8 cellular contexts compared by ENCODE assay signal in genomic region chr17:1455748-1456599, GRCh38. TPM values are rescaled to one million over a fixed set of nuclear protein-coding genes. Genes with fewer than 3 reads are reported as not detected.
A peak's percentile ranks its signal among the peaks of the same experiment; 100 is the strongest.
DNase-seq lines count a peak whose midpoint lies in the region; ATAC-seq and TF ChIP-seq lines count a peak whose summit lies in the region.

Gene CRK, minus strand, starts transcription at chr17:1456232. Its CDS starts 115 bp downstream, at chr17:1456117.

- H3K36me3 ChIP-seq in right lobe of liver = no peaks in the 10 kb centered on the region

- H3K9me3 Mint-ChIP-seq in activated CD4-positive, alpha-beta memory T cell treated with anti-CD3 and anti-CD28 coated beads, Interleukin-2, amount 10 ng/mL, durations not matched to agents 7 days and 5 days = no peaks in the 10 kb centered on the region

- WGBS in right lobe of liver (ENCODE audit: insufficient coverage, low coverage, low lambda C conversion rate, missing lambda C conversion rate) = 0% methylated on average over 9 of the region's 97 CpGs

- peaks cover 51% of the 10 kb centered on the region for H3K4me1 Mint-ChIP-seq in activated CD4-positive, alpha-beta memory T cell treated with anti-CD3 and anti-CD28 coated beads, Interleukin-2, amount 10 ng/mL, durations not matched to agents 7 days and 5 days

- POLR2A ChIA-PET in activated CD4-positive, alpha-beta memory T cell treated with anti-CD3 and anti-CD28 coated beads, Interleukin-2, amount 10 ng/mL, durations not matched to agents 7 days and 5 days (lab: Charles Lee) = interaction anchor here (0.9 to 2.4 kb wide), 16 partner anchors 19 to 107 kb away, joined by 3 to 10 read pairs (median 3); partner anchors contain the start of genes INPP5K, MYO1C, PITPNA and YWHAE

- CTCF ChIA-PET in activated CD4-positive, alpha-beta memory T cell treated with anti-CD3 and anti-CD28 coated beads, Interleukin-2, amount 10 ng/mL, durations not matched to agents 7 days and 5 days (lab: Charles Lee) = interaction anchor here (0.7 to 0.9 kb wide), 2 partner anchors 60 to 91 kb away, joined by 3 read pairs; partner anchors contain the start of gene INPP5K

- H3K36me3 Mint-ChIP-seq in activated CD4-positive, alpha-beta memory T cell treated with anti-CD3 and anti-CD28 coated beads, Interleukin-2, amount 10 ng/mL, durations not matched to agents 7 days and 5 days (ENCODE audit: low read depth) = peaks cover 29% of the 10 kb centered on the region

- H3K27me3 Mint-ChIP-seq in activated CD4-positive, alpha-beta memory T cell treated with anti-CD3 and anti-CD28 coated beads, Interleukin-2, amount 10 ng/mL, durations not matched to agents 7 days and 5 days = peaks cover 12% of the 10 kb centered on the region

- peak within 1 kb of the TSS; percentile 88 for H3K4me3 Mint-ChIP-seq in activated CD4-positive, alpha-beta memory T cell treated with anti-CD3 and anti-CD28 coated beads, Interleukin-2, amount 10 ng/mL, durations not matched to agents 7 days and 5 days

- ATAC-seq in GM19397 (IDR thresholded peaks at IDR 0.05; ENCODE audit: unreplicated experiment) = peak; percentile 91
- peak; percentile 81 for ATAC-seq in HG03571 (IDR thresholded peaks at IDR 0.05; ENCODE audit: unreplicated experiment)
- ATAC-seq in right lobe of liver = peak; percentile 81 to 91 (median 84)

- DNase-seq in CD1c-positive myeloid dendritic cell (ENCODE audit: extremely low spot score) (peak; percentile 100), NCI-H82 (lab: John Stamatoyannopoulos, UW) (peak; percentile 99), dorsolateral prefrontal cortex (peak; percentile 89 to 98 (median 95)), right lobe of liver (peak; percentile 97 to 99 (median 99))
- peak; percentile 99 for DNase-seq in activated CD4-positive, alpha-beta memory T cell treated with anti-CD3 and anti-CD28 coated beads, Interleukin-2, amount 10 ng/mL, durations not matched to agents 7 days and 5 days
- peak; percentile 97 for DNase-seq in stimulated activated CD4-positive, alpha-beta T cell treated with anti-CD3 and anti-CD28 coated beads, Interleukin-4, amount 100 ng/mL, for 24 hours

- peak; percentile 96 for TF ChIP-seq POLR2A in right lobe of liver (IDR thresholded peaks at IDR 0.05)

- peaks cover 0 to 63% (median 19%) of the 10 kb centered on the region in 4 donors for H3K4me1 ChIP-seq in right lobe of liver

- H3K27ac ChIP-seq in dorsolateral prefrontal cortex = peak within 1 kb of the TSS; percentile 35 to 98 (median 93)
- peak within 1 kb of the TSS; percentile 97 to 98 (median 98) for H3K27ac ChIP-seq in right lobe of liver

- H3K27me3 ChIP-seq in dorsolateral prefrontal cortex = no peaks in the 10 kb centered on the region
- no peaks in the 10 kb centered on the region for H3K27me3 ChIP-seq in right lobe of liver

- intact Hi-C loops in dorsolateral prefrontal cortex (cut with DNase I) (loop anchor here (1.0 to 5.0 kb wide), 6 partner anchors 31 to 106 kb away; partner anchors contain the start of genes INPP5K (in 2 of the 2), PITPNA (in 1 of the 2) and YWHAE (in 1 of the 2)), right lobe of liver (cut with DNase I) (loop anchor here in 1 of 2 donors (10.0 kb wide), 1 partner anchor 91 kb away; no protein-coding TSS in a partner anchor)

- no peaks in the 10 kb centered on the region for H3K9me3 ChIP-seq in right lobe of liver

- peak within 1 kb of the TSS; percentile 87 for H3K27ac Mint-ChIP-seq in activated CD4-positive, alpha-beta memory T cell treated with anti-CD3 and anti-CD28 coated beads, Interleukin-2, amount 10 ng/mL, durations not matched to agents 7 days and 5 days

- peak in 39 of 56 donors; percentile 9 to 69 (median 33) for TF ChIP-seq CTCF in dorsolateral prefrontal cortex (IDR thresholded peaks at IDR 0.05 in 54 of 56, conservative IDR thresholded peaks at IDR 0.05 in 2 of 56; ENCODE audit: low read depth in 1 of 56, partially characterized antibody in 56 of 56)
- TF ChIP-seq CTCF in right lobe of liver (IDR thresholded peaks at IDR 0.05) = no peak

- H3K4me3 ChIP-seq in dorsolateral prefrontal cortex (peak within 1 kb of the TSS; percentile 59 to 100 (median 96)), right lobe of liver (peak within 1 kb of the TSS; percentile 93 to 98 (median 98))

RNA-seq across cellular contexts. Expression of gene CRK, which starts in this region (rescaled TPM):
- total RNA-seq in activated CD4-positive, alpha-beta memory T cell treated with anti-CD3 and anti-CD28 coated beads, Interleukin-2, amount 10 ng/mL, durations not matched to agents 7 days and 5 days = 10 to 100 TPM; 19.9 to 21.9 TPM
- total RNA-seq in dorsolateral prefrontal cortex (10 to 100 TPM; 37.2 to 62.1 (median 49.0) TPM), right lobe of liver (10 to 100 TPM; 33.9 to 58.6 (median 47.6) TPM)

Comparison
In these comparisons a context has a peak if more than half of its experiments do, and no peak if none do; other contexts are left out.
1. Peak in every context shown above with its lines: DNase-seq, ATAC-seq, H3K4me3 ChIP-seq and H3K27ac ChIP-seq.
2. CTCF ChIP-seq: peak in dorsolateral prefrontal cortex (39 of 56); none in right lobe of liver (0 of 4).